ENCODE assay signal across 1 cellular context in the genomic region with DNA sequence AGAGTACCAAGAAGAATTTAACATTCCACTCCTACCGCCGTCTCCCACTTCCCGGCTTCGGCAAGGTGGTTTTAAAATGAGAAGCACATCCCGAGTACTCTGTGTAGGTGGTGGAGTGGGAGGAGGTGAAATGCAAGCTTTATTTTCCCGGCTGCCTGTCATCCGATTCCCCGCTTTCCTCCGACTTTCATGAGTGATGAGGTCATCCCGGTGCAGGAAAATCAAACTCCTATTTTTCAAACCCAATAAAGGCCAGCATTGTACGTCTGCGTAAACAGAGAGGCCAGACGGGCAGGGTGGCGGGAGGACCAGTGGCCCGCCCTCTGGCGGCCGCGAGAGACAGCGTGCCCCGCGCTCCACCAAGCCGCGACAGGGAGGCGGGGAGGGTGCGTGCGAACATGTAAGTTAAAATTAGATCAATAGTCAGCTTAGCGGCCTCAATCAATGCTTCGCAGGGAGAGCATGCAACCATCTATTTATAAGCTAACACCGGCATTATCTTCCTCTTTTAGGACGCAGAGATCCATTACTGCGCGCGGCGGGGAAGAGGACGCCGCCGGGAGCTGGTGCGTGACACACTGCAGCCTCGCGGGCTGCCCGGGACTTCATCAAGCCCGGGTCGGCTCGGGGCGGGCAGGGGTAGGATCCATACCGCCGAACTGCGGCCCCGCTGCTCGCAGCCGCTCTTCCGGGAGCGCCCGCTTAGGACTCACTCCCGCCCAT.
TF ChIP-seq lines count a peak whose summit lies in the region.

No MANE protein-coding gene starts in this region.

TF ChIP-seq in GM23338, 12 proteins besides CTCF, POLR2A, EP300 and RAD21 (continued from another document):
- no peak for TF ChIP-seq EZH2 (IDR thresholded peaks at IDR 0.05; ENCODE audit: low read depth, unreplicated experiment)
- TF ChIP-seq, protein P1, sequence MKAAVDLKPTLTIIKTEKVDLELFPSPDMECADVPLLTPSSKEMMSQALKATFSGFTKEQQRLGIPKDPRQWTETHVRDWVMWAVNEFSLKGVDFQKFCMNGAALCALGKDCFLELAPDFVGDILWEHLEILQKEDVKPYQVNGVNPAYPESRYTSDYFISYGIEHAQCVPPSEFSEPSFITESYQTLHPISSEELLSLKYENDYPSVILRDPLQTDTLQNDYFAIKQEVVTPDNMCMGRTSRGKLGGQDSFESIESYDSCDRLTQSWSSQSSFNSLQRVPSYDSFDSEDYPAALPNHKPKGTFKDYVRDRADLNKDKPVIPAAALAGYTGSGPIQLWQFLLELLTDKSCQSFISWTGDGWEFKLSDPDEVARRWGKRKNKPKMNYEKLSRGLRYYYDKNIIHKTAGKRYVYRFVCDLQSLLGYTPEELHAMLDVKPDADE (IDR thresholded peaks at IDR 0.05), result no peak
